In the genomic region with DNA sequence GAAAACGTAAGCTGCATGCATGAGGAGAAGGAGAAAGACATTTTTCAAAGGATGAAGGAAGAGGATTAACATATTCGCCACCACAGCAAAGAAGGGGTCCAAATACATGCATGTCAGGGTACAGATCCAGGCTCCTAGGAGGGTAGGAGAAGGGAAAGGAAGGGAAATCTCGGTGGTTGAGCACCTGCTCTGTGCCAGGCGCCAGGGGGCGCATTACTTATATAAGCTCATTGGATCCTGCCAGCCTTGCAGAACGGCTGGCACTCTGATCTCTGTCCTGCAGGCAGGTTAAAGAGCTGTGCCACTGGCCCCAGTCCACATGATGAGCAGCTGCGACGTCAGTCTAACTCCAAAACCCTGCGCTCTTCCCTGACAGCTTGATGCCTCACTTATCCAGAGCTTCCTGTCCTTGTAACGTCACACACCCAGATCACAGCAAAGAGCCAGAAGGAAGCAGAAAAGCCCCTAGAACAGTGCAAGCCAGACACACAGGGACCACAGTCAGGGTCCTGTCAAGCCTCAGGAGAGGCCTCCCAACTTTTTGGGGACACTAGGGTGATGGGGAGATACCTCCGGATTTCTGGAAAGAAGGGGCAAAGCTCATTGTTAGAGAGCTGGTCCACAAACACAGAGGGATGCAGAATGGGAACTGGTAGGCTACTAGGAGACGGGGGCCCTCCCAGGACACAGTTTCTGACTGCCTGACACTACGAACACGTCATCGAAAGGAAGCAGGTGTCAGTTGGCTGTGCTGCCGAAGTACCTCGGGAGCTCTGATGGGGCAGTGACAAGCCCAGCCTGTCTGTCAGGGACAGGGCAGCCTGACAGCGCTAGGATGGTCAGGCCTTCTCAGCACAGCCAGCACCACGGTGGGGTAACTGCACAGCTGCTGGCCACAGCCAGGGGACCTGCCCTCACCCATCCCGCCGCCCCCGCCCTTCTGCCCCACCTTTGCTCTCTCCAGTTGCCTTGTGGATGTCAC, we compare ENCODE assay signal across 8 cellular contexts.
DNase-seq lines count a peak whose midpoint lies in the region; ATAC-seq and TF ChIP-seq lines count a peak whose summit lies in the region.

No MANE protein-coding gene starts in this region.

- H3K27ac Mint-ChIP-seq in CD14-positive monocyte (no peak overlapping the region), T-helper 17 cell (no peak overlapping the region)
- no peak overlapping the region for H3K27ac Mint-ChIP-seq in activated naive CD4-positive, alpha-beta T cell treated with anti-CD3 and anti-CD28 coated beads for 36 hours

- no peaks in the 10 kb centered on the region for H3K9me3 Mint-ChIP-seq in CD14-positive monocyte
- no peaks in the 10 kb centered on the region for H3K9me3 Mint-ChIP-seq in activated naive CD4-positive, alpha-beta T cell treated with anti-CD3 and anti-CD28 coated beads for 36 hours

- no peaks in the 10 kb centered on the region for H3K36me3 Mint-ChIP-seq in CD14-positive monocyte
- no peaks in the 10 kb centered on the region for H3K36me3 Mint-ChIP-seq in activated naive CD4-positive, alpha-beta T cell treated with anti-CD3 and anti-CD28 coated beads for 36 hours (ENCODE audit: low read depth)
- peaks cover 2% of the 10 kb centered on the region for H3K36me3 Mint-ChIP-seq in T-helper 17 cell (ENCODE audit: low read depth)

- DNase-seq in CD14-positive monocyte (ENCODE audit: low spot score): peak; percentile 59
- DNase-seq in NCI-H69 (lab: John Stamatoyannopoulos, UW): peak; percentile 87
- DNase-seq in activated naive CD4-positive, alpha-beta T cell treated with anti-CD3 and anti-CD28 coated beads for 36 hours: peak; percentile 59
- DNase-seq in Right ventricle myocardium superior: peak; percentile 81
- peak; percentile 5 for DNase-seq in pulmonary artery endothelial cell (ENCODE audit: low read depth, low spot score)
- no peak for DNase-seq in T-helper 17 cell

- H3K9me3 ChIP-seq in T-helper 17 cell (ENCODE audit: control insufficient read depth, low read length, poor library complexity, severe bottlenecking): no peaks in the 10 kb centered on the region

- peak overlapping the region in 1 of 2 donors; percentile 33 for H3K4me3 Mint-ChIP-seq in CD14-positive monocyte
- H3K4me3 Mint-ChIP-seq in activated naive CD4-positive, alpha-beta T cell treated with anti-CD3 and anti-CD28 coated beads for 36 hours: no peak overlapping the region
- H3K4me3 Mint-ChIP-seq in T-helper 17 cell: no peak overlapping the region

- H3K4me1 Mint-ChIP-seq in CD14-positive monocyte: peaks cover 26% of the 10 kb centered on the region
- H3K4me1 Mint-ChIP-seq in activated naive CD4-positive, alpha-beta T cell treated with anti-CD3 and anti-CD28 coated beads for 36 hours (ENCODE audit: low read depth): no peaks in the 10 kb centered on the region
- H3K4me1 Mint-ChIP-seq in T-helper 17 cell: peaks cover 3% of the 10 kb centered on the region

- ATAC-seq in GM19035 (IDR thresholded peaks at IDR 0.05; ENCODE audit: unreplicated experiment) (peak; percentile 47), HG03565 (IDR thresholded peaks at IDR 0.05; ENCODE audit: unreplicated experiment) (peak; percentile 49), Right ventricle myocardium superior (ENCODE audit: poor library complexity) (peak; percentile 91), T-helper 17 cell (no peak)

- peak; percentile 85 for TF ChIP-seq CTCF in CD14-positive monocyte (IDR thresholded peaks at IDR 0.05)

- intact Hi-C loops in CD14-positive monocyte (cut with micrococcal nuclease) (loop anchor here in 1 of 2 donors (5.0 kb wide), 1 partner anchor 140 kb away; no protein-coding TSS in a partner anchor), Right ventricle myocardium superior (cut with DNase I) (no loop called here)
- intact Hi-C loops in activated naive CD4-positive, alpha-beta T cell treated with anti-CD3 and anti-CD28 coated beads for 36 hours (cut with micrococcal nuclease): loop anchor here (1.0 to 5.0 kb wide), 4 partner anchors 140 to 1671 kb away; no protein-coding TSS in a partner anchor

- H3K27me3 Mint-ChIP-seq in CD14-positive monocyte (ENCODE audit: low read depth in 3 of 3) (peaks cover 0 to 3% (median 0%) of the 10 kb centered on the region in 3 donors), T-helper 17 cell (peaks cover 44% of the 10 kb centered on the region)
- H3K27me3 Mint-ChIP-seq in activated naive CD4-positive, alpha-beta T cell treated with anti-CD3 and anti-CD28 coated beads for 36 hours (ENCODE audit: low read depth): peaks cover 3% of the 10 kb centered on the region

- CTCF ChIA-PET in activated naive CD4-positive, alpha-beta T cell treated with anti-CD3 and anti-CD28 coated beads for 36 hours (lab: Charles Lee): interaction anchor here (0.7 to 3.1 kb wide), 23 partner anchors 9 to 1655 kb away, joined by 3 to 29 read pairs (median 4); no protein-coding TSS in a partner anchor

Comparison
In these comparisons a context has a peak if more than half of its experiments do, and no peak if none do; other contexts are left out.
1. DNase-seq: peak in CD14-positive monocyte (single experiment), NCI-H69 (single experiment), activated naive CD4-positive, alpha-beta T cell treated with anti-CD3 and anti-CD28 coated beads for 36 hours (single experiment), Right ventricle myocardium superior (single experiment) and pulmonary artery endothelial cell (single experiment); none in T-helper 17 cell (0 of 3).